In genomic region chr20:37308098-37309050, GRCh38 we compare ENCODE assay signal across 12 cellular contexts. TPM values are rescaled to one million over a fixed set of nuclear protein-coding genes. Genes with fewer than 3 reads are reported as not detected.
DNase-seq lines count a peak whose midpoint lies in the region; ATAC-seq and TF ChIP-seq lines count a peak whose summit lies in the region.
"Had no signal": no experiment of that assay in that cellular context is flagged by ENCODE, and none has a peak within 500 bp of the region (broad histone marks: within the 10 kb centered on the region; RNA-seq: fewer than 3 reads in every experiment).

No MANE protein-coding gene starts in this region.

- H3K4me3 Mint-ChIP-seq in MCF 10A (ENCODE audit: unreplicated experiment) = no peak overlapping the region
- H3K4me3 Mint-ChIP-seq in type B pancreatic cell = no peak overlapping the region
- H3K4me3 Mint-ChIP-seq: memory B cell had no signal

- H3K36me3 ChIP-seq in breast epithelium (no peaks in the 10 kb centered on the region), duodenal mucosa (ENCODE audit: control insufficient read depth in 1 of 2, insufficient read depth in 2 of 2, low read length in 2 of 2) (peaks cover 4 to 27% of the 10 kb centered on the region in 2 donors), MG63 (peaks cover 75% of the 10 kb centered on the region)

- H3K27me3 ChIP-seq in breast epithelium = no peaks in the 10 kb centered on the region
- H3K27me3 ChIP-seq in duodenal mucosa (ENCODE audit: control insufficient read depth in 1 of 2, insufficient read depth in 2 of 2, low read length in 2 of 2) = no peaks in the 10 kb centered on the region
- H3K27me3 ChIP-seq in MG63 = no peaks in the 10 kb centered on the region
- H3K27me3 ChIP-seq: BLaER1 had no signal

- BruUV-seq in MCF 10A (replicated peaks; lab: Mats Ljungman, UMichigan) = no TSS peak

- H3K4me1 Mint-ChIP-seq in MCF 10A (ENCODE audit: insufficient read depth, unreplicated experiment) (no peaks in the 10 kb centered on the region), type B pancreatic cell (ENCODE audit: unreplicated experiment) (peaks cover 30% of the 10 kb centered on the region)

- intact Hi-C loops in breast epithelium (cut with DNase I; ENCODE audit: low total_unique reads) = no loop called here
- intact Hi-C loops in MCF 10A (cut with micrococcal nuclease) = no loop called here

- H3K27ac Mint-ChIP-seq in MCF 10A (ENCODE audit: low read depth, unreplicated experiment) (no peak overlapping the region), type B pancreatic cell (peak overlapping the region; percentile 83)
- H3K27ac Mint-ChIP-seq: memory B cell had no signal

- ATAC-seq in HG03066 (IDR thresholded peaks at IDR 0.05; ENCODE audit: low read depth, unreplicated experiment) = peak; percentile 96

- H3K36me3 Mint-ChIP-seq in MCF 10A (ENCODE audit: insufficient read depth, unreplicated experiment) = peaks cover 34% of the 10 kb centered on the region
- H3K36me3 Mint-ChIP-seq in type B pancreatic cell = peaks cover 29% of the 10 kb centered on the region

- H3K9me3 ChIP-seq in breast epithelium = no peaks in the 10 kb centered on the region
- no peaks in the 10 kb centered on the region for H3K9me3 ChIP-seq in duodenal mucosa (ENCODE audit: control insufficient read depth in 1 of 2, low read length in 2 of 2)
- H3K9me3 ChIP-seq in MG63 = no peaks in the 10 kb centered on the region
- H3K9me3 ChIP-seq: BLaER1 had no signal

- H3K27me3 Mint-ChIP-seq in MCF 10A (ENCODE audit: insufficient read depth, unreplicated experiment) (no peaks in the 10 kb centered on the region), type B pancreatic cell (no peaks in the 10 kb centered on the region)
- H3K27me3 Mint-ChIP-seq: memory B cell had no signal

- no peak for TF ChIP-seq CTCF in breast epithelium (IDR thresholded peaks at IDR 0.05)
- no peak for TF ChIP-seq CTCF in MCF 10A (IDR thresholded peaks at IDR 0.05; ENCODE audit: unreplicated experiment)
- no peak for TF ChIP-seq CTCF in type B pancreatic cell (conservative IDR thresholded peaks at IDR 0.05)

- CTCF ChIA-PET in MCF 10A (lab: Yijun Ruan, JAX) = interaction anchor here (0.5 to 0.9 kb wide), 3 partner anchors 10 to 64 kb away, joined by 3 to 5 read pairs (median 3); no protein-coding TSS in a partner anchor

- POLR2A ChIA-PET in MCF 10A (lab: Yijun Ruan, JAX) = interaction anchor here (0.9 kb wide), 1 partner anchor 12 kb away, joined by 3 read pairs; no protein-coding TSS in a partner anchor

- H3K4me1 ChIP-seq in breast epithelium = peaks cover 0 to 27% of the 10 kb centered on the region in 2 donors
- H3K4me1 ChIP-seq in duodenal mucosa (ENCODE audit: control insufficient read depth in 1 of 2, insufficient read depth in 2 of 2, low read length in 2 of 2) = peaks cover 24 to 49% of the 10 kb centered on the region in 2 donors

- DNase-seq in breast epithelium (ENCODE audit: low spot score in 2 of 2) (no peak), MCF 10A (ENCODE audit: unreplicated experiment) (no peak), type B pancreatic cell (ENCODE audit: extremely low spot score, unreplicated experiment) (no peak), cerebellar cortex (ENCODE audit: low spot score) (no peak), MG63 (no peak)
- DNase-seq in activated CD4-positive, CD25-positive, alpha-beta regulatory T cell (lab: John Stamatoyannopoulos, UW) = no peak

- H3K27ac ChIP-seq in breast epithelium (peak overlapping the region; percentile 82 to 84), duodenal mucosa (ENCODE audit: low read depth, low read length) (peak overlapping the region; percentile 63)
- H3K27ac ChIP-seq: BLaER1 had no signal

- no peak for TF ChIP-seq POLR2A in breast epithelium (IDR thresholded peaks at IDR 0.05)

- H3K4me3 ChIP-seq in breast epithelium (no peak overlapping the region), duodenal mucosa (ENCODE audit: low read depth in 1 of 2, low read length in 2 of 2) (peak overlapping the region; percentile 6 to 27), MG63 (no peak overlapping the region)
- H3K4me3 ChIP-seq: BLaER1 had no signal

- peak overlapping the region; percentile 32 to 36 for H3K9ac ChIP-seq in duodenal mucosa (ENCODE audit: low read depth in 1 of 2, low read length in 2 of 2)
- H3K9ac ChIP-seq: BLaER1 had no signal

- H3K9me3 Mint-ChIP-seq in MCF 10A (ENCODE audit: unreplicated experiment) (no peaks in the 10 kb centered on the region), type B pancreatic cell (no peaks in the 10 kb centered on the region)
- H3K9me3 Mint-ChIP-seq: memory B cell had no signal

RNA-seq across cellular contexts. Expression of gene MANBAL, which starts 18.9 kb away (rescaled TPM):
- total RNA-seq in breast epithelium (10 to 100 TPM; 31.8 to 42.0 (median 34.7) TPM), MCF 10A (2022) (46.0 and 56.5 TPM in 2 replicates), type B pancreatic cell (ENCODE audit: low replicate concordance) (35.5 and 40.4 TPM in 2 replicates)
- total RNA-seq in MG63 (2014; rRNA removed; shearing (Covaris generic); ENCODE audit: low replicate concordance) = 72.7 and 107 TPM in 2 replicates

RNA-seq across cellular contexts. Expression of gene SRC, which starts 37.6 kb away (rescaled TPM):
- 10 to 100 TPM; 12.8 to 25.6 (median 20.6) TPM for total RNA-seq in breast epithelium
- total RNA-seq in MCF 10A (2022) = 28.1 and 29.5 TPM in 2 replicates
- total RNA-seq in type B pancreatic cell (ENCODE audit: low replicate concordance) = 56.0 and 70.3 TPM in 2 replicates
- 25.4 and 33.0 TPM in 2 replicates for total RNA-seq in MG63 (2014; rRNA removed; shearing (Covaris generic); ENCODE audit: low replicate concordance)

RNA-seq across cellular contexts. Expression of gene GHRH, which starts 46.8 kb away (rescaled TPM):
- total RNA-seq in breast epithelium (not detected), MCF 10A (2022) (not detected in 2 replicates), type B pancreatic cell (ENCODE audit: low replicate concordance) (0.77 and 3.9 TPM in 2 replicates)
- not detected in 2 replicates for total RNA-seq in MG63 (2014; rRNA removed; shearing (Covaris generic); ENCODE audit: low replicate concordance)
- total RNA-seq: M059J, subcutaneous adipose tissue had no signal

Comparison
In these comparisons a context has a peak if more than half of its experiments do, and no peak if none do; other contexts are left out.
1. H3K4me3 ChIP-seq: peak in duodenal mucosa (2 of 2); none in breast epithelium (0 of 3) and MG63 (single experiment).